ENCODE assay signal across 12 cellular contexts in genomic region chr6:129638055-129639019, GRCh38.
DNase-seq lines count a peak whose midpoint lies in the region; ATAC-seq and TF ChIP-seq lines count a peak whose summit lies in the region.
"Had no signal": no experiment of that assay in that cellular context is flagged by ENCODE, and none has a peak within 500 bp of the region (broad histone marks: within the 10 kb centered on the region; RNA-seq: fewer than 3 reads in every experiment).

No MANE protein-coding gene starts in this region.

- intact Hi-C loops in adrenal gland (cut with DNase I): no loop called here
- intact Hi-C loops in right cardiac atrium (cut with DNase I): no loop called here
- intact Hi-C loops in posterior cingulate gyrus (cut with DNase I): no loop called here

- TF ChIP-seq CTCF in adrenal gland (IDR thresholded peaks at IDR 0.05): no peak

- peak in 1 of 2 donors; percentile 43 for TF ChIP-seq POLR2A in adrenal gland (IDR thresholded peaks at IDR 0.05)

- no peaks in the 10 kb centered on the region for H3K9me3 ChIP-seq in adrenal gland (replicated peaks in 1 of 3)
- H3K9me3 ChIP-seq in right cardiac atrium (ENCODE audit: control insufficient read depth, low read length): no peaks in the 10 kb centered on the region
- H3K9me3 ChIP-seq in skeletal muscle tissue (ENCODE audit: control insufficient read depth in 3 of 3, low read length in 3 of 3): no peaks in the 10 kb centered on the region

- H3K36me3 ChIP-seq in adrenal gland (replicated peaks in 1 of 2) (no peaks in the 10 kb centered on the region), skeletal muscle tissue (ENCODE audit: control insufficient read depth in 3 of 3, insufficient read depth in 3 of 3, low read length in 3 of 3) (peaks cover 0 to 19% (median 0%) of the 10 kb centered on the region in 3 donors)

- peak; percentile 43 to 82 for ATAC-seq in right cardiac atrium

- no peak overlapping the region for H3K9ac ChIP-seq in skeletal muscle tissue (ENCODE audit: low read depth in 1 of 3, low read length in 3 of 3)

- 19 to 23% (median 20%) methylated on average over 8 of the region's 8 CpGs for WGBS in adrenal gland, 4 donors
- 22% methylated on average over 8 of the region's 8 CpGs for WGBS in right cardiac atrium

- H3K27ac ChIP-seq in adrenal gland (peak overlapping the region; percentile 11 to 81 (median 68)), right cardiac atrium (ENCODE audit: low read length) (no peak overlapping the region), skeletal muscle tissue (ENCODE audit: low read depth, low read length) (peak overlapping the region; percentile 21)
- H3K27ac ChIP-seq: epithelial cell of prostate had no signal

- H3K4me3 ChIP-seq in adrenal gland (no peak overlapping the region), right cardiac atrium (ENCODE audit: low read length) (peak overlapping the region; percentile 35), skeletal muscle tissue (ENCODE audit: low read length in 3 of 3) (no peak overlapping the region)

- H3K4me1 ChIP-seq in adrenal gland (replicated peaks in 1 of 2) (peaks cover 30 to 40% of the 10 kb centered on the region in 2 donors), right cardiac atrium (ENCODE audit: control insufficient read depth, insufficient read depth, low read length) (no peaks in the 10 kb centered on the region), skeletal muscle tissue (ENCODE audit: control insufficient read depth in 3 of 3, insufficient read depth in 3 of 3, low read length in 3 of 3) (peaks cover 0 to 3% (median 0%) of the 10 kb centered on the region in 3 donors)

- DNase-seq in NCI-H1105 (lab: John Stamatoyannopoulos, UW) (peak; percentile 21), adrenal gland (peak; percentile 38 to 77 (median 63)), right cardiac atrium (peak in 1 of 3 donors; percentile 42), T1000 (lab: John Stamatoyannopoulos, UW) (no peak), NCI-H2196 (lab: John Stamatoyannopoulos, UW; ENCODE audit: unreplicated experiment) (no peak), posterior cingulate gyrus (no peak)
- no peak for DNase-seq in activated CD4-positive, alpha-beta T cell treated with anti-CD3 and anti-CD28 coated beads, Interleukin-2, amount 50 U/mL, for 4 hours
- DNase-seq: activated CD4-positive, alpha-beta T cell treated with anti-CD3 and anti-CD28 coated beads, Interleukin-2, amount 10 ng/mL, durations not matched to agents 24 days and 14 days; activated naive CD8-positive, alpha-beta T cell treated with anti-CD3 and anti-CD28 coated beads for 36 hours; COR-L47 had no signal

- H3K27me3 ChIP-seq in adrenal gland (no peaks in the 10 kb centered on the region), right cardiac atrium (ENCODE audit: control insufficient read depth, insufficient read depth) (no peaks in the 10 kb centered on the region), skeletal muscle tissue (ENCODE audit: control insufficient read depth in 3 of 3, insufficient read depth in 3 of 3, low read length in 3 of 3) (no peaks in the 10 kb centered on the region)

Comparison
In these comparisons a context has a peak if more than half of its experiments do, and no peak if none do; other contexts are left out.
1. DNase-seq: peak in NCI-H1105 (single experiment) and adrenal gland (7 of 7); none in T1000 (single experiment), activated CD4-positive, alpha-beta T cell treated with anti-CD3 and anti-CD28 coated beads, Interleukin-2, amount 50 U/mL, for 4 hours (0 of 2), NCI-H2196 (single experiment) and posterior cingulate gyrus (0 of 10).